ENCODE assay signal across 2 cellular contexts in the genomic region with DNA sequence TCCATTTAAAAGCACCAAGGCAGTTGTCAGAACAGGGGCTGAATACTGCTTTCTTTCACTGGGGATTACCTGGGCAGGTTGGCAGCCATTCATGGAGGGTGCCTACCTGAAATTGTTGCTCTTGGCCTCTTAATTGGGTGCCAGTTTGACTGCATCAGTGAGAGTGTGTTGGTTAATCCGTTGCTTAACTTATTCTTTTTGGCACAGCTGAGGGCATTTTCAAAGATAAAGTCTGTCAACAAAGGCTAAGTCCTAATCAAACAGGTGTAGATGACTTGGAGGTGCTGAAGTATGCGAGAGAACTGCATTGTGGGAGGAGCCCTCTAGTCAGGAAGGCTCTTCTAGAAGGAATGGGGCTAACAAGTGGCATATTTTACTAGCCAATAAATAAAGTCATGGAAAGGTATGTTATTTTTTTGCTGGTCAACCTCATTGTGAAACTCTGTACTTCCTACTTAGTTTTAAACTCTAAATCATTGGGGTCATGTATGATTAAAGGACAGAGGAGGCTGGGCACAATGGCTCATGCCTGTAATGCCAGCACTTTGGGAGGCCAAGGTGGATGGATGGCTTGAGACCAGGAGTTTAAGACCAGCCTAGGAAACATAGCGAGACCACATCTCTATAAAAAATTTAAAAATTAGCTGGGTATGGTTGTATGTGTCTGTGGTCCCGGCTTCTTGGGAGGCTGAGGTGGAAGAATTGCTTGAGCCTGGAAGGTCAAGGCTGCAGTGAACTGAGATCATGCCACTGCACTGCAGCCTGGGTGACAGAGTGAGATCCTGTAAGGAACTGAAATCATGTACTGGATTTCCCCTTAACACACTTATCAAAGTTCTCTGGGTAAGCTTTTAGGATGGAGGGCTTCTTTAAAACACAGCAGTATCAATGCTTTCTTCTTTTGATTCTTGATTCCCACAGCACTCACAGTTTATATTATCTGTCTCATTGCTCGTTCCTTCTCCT.
TF ChIP-seq lines count a peak whose summit lies in the region.

No MANE protein-coding gene starts in this region.

TF ChIP-seq in GM12891, 5 proteins besides CTCF, POLR2A, EP300 and RAD21:
- peak; percentile 72 for TF ChIP-seq SPI1 (IDR thresholded peaks at IDR 0.05; ENCODE audit: low read depth, low read length)
- no peak for TF ChIP-seq POLR2AphosphoS5 (IDR thresholded peaks at IDR 0.05; ENCODE audit: low read depth, low read length)
TF ChIP-seq in GM12891: peak in this region for 1.

TF ChIP-seq in HepG2, 621 proteins besides CTCF, POLR2A, EP300 and RAD21:
- TF ChIP-seq ZNF644 (CRISPR knock-in tag; IDR thresholded peaks at IDR 0.05; ENCODE audit: low read depth) (no peak), ONECUT2 (CRISPR knock-in tag; IDR thresholded peaks at IDR 0.05) (no peak), ELF4 (CRISPR knock-in tag; IDR thresholded peaks at IDR 0.05; ENCODE audit: borderline replicate concordance) (no peak), FOXA1 (IDR thresholded peaks at IDR 0.05) (no peak), FOXA1 (CRISPR knock-in tag; IDR thresholded peaks at IDR 0.05) (peak; percentile 29; the same call in 1 of the 2 replicates), GATAD2A (CRISPR knock-in tag; IDR thresholded peaks at IDR 0.05) (no peak), ZSCAN12 (CRISPR knock-in tag; IDR thresholded peaks at IDR 0.05) (no peak)
